Comparison of ENCODE assay signal across 2 cellular contexts in the genomic region with DNA sequence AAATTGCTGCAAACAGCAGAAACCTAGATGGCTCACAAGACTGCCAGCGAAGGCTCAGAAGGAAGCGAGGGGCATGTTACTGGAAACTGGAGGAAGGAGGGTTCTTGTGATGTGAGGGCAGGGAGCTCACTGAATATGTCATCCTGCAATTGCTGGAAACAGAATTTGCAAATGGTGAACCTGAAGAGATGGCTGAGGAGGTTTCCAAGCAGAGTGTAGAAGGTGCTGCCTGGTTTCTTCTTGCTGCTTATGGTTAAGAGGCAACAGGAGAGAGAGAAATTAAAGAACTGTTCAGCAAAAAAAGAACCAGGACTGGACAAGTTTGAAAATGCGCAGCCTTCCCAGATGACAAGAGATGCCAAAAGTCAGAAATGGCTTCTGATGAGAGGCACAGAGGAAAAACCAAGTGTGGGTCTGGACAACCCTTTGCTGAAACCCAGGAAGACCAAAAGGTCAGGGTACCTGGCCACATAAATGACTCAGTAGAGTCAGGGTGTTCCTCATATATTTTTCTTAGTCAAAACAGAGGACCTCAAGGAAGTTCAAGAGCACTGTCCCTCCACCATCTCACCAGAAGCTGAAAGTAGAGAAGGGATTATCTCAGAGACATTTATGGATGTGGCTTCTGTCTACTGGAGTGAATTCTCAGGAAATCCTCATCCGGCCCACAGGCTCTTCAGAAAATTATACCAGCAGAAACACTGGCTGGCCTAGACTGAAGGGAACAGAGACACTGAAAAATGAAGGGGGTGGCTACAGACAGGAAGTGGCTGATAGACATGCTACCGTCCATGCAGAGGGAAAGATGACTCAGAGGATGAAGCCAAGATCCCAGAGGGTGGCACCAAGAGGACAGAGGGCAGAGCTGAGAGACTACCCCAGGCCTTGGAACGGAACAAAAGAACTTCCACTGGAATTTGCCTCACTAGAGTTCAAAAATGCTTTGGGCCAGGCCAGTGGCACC.
TF ChIP-seq lines count a peak whose summit lies in the region.

No MANE protein-coding gene starts in this region.

TF ChIP-seq in endothelial cell of umbilical vein, 7 proteins besides CTCF, POLR2A, EP300 and RAD21:
- peak; percentile 6 for TF ChIP-seq FOS (IDR thresholded peaks at IDR 0.05; ENCODE audit: borderline replicate concordance, insufficient read depth, low read length)
- TF ChIP-seq GATA2 (IDR thresholded peaks at IDR 0.05; ENCODE audit: insufficient read depth, insufficient read length, low read depth, low read length): no peak

TF ChIP-seq in WTC11, 78 proteins besides CTCF, POLR2A, EP300 and RAD21:
- TF ChIP-seq JUN (CRISPR knock-in tag; IDR thresholded peaks at IDR 0.05): no peak
- TF ChIP-seq, protein P1, sequence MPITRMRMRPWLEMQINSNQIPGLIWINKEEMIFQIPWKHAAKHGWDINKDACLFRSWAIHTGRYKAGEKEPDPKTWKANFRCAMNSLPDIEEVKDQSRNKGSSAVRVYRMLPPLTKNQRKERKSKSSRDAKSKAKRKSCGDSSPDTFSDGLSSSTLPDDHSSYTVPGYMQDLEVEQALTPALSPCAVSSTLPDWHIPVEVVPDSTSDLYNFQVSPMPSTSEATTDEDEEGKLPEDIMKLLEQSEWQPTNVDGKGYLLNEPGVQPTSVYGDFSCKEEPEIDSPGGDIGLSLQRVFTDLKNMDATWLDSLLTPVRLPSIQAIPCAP (CRISPR knock-in tag; IDR thresholded peaks at IDR 0.05): no peak
- TF ChIP-seq, protein P2, sequence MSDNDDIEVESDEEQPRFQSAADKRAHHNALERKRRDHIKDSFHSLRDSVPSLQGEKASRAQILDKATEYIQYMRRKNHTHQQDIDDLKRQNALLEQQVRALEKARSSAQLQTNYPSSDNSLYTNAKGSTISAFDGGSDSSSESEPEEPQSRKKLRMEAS (CRISPR knock-in tag; IDR thresholded peaks at IDR 0.05): no peak
- TF ChIP-seq CBFB (CRISPR knock-in tag; IDR thresholded peaks at IDR 0.05; ENCODE audit: low read depth): no peak
- TF ChIP-seq ZNF317 (CRISPR knock-in tag; IDR thresholded peaks at IDR 0.05; ENCODE audit: borderline replicate concordance, low read depth): no peak
- no peak for TF ChIP-seq HMGA2 (CRISPR knock-in tag; IDR thresholded peaks at IDR 0.05)
- TF ChIP-seq NFYB (CRISPR knock-in tag; conservative IDR thresholded peaks at IDR 0.05; ENCODE audit: low read depth): no peak
- no peak for TF ChIP-seq NR1H2 (CRISPR knock-in tag; IDR thresholded peaks at IDR 0.05)
- TF ChIP-seq NFATC4 (CRISPR knock-in tag; IDR thresholded peaks at IDR 0.05): no peak
- TF ChIP-seq, protein P3, sequence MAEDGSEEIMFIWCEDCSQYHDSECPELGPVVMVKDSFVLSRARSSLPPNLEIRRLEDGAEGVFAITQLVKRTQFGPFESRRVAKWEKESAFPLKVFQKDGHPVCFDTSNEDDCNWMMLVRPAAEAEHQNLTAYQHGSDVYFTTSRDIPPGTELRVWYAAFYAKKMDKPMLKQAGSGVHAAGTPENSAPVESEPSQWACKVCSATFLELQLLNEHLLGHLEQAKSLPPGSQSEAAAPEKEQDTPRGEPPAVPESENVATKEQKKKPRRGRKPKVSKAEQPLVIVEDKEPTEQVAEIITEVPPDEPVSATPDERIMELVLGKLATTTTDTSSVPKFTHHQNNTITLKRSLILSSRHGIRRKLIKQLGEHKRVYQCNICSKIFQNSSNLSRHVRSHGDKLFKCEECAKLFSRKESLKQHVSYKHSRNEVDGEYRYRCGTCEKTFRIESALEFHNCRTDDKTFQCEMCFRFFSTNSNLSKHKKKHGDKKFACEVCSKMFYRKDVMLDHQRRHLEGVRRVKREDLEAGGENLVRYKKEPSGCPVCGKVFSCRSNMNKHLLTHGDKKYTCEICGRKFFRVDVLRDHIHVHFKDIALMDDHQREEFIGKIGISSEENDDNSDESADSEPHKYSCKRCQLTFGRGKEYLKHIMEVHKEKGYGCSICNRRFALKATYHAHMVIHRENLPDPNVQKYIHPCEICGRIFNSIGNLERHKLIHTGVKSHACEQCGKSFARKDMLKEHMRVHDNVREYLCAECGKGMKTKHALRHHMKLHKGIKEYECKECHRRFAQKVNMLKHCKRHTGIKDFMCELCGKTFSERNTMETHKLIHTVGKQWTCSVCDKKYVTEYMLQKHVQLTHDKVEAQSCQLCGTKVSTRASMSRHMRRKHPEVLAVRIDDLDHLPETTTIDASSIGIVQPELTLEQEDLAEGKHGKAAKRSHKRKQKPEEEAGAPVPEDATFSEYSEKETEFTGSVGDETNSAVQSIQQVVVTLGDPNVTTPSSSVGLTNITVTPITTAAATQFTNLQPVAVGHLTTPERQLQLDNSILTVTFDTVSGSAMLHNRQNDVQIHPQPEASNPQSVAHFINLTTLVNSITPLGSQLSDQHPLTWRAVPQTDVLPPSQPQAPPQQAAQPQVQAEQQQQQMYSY (CRISPR knock-in tag; IDR thresholded peaks at IDR 0.05): no peak
TF ChIP-seq in WTC11: peak in this region for 0.
